In genomic region chr19:35845215-35846037, GRCh38 we compare ENCODE assay signal across 1 cellular context.
TF ChIP-seq lines count a peak whose summit lies in the region.

No MANE protein-coding gene starts in this region.

TF ChIP-seq in endothelial cell of umbilical vein, 7 proteins besides CTCF, POLR2A, EP300 and RAD21:
- TF ChIP-seq EZH2 (IDR thresholded peaks at IDR 0.05; ENCODE audit: borderline replicate concordance, low read depth, low read length, severe bottlenecking) (peak; percentile 56), MYC (IDR thresholded peaks at IDR 0.05; ENCODE audit: low read depth, low read length) (no peak), GATA2 (IDR thresholded peaks at IDR 0.05; ENCODE audit: insufficient read depth, insufficient read length, low read depth, low read length) (no peak)
